Comparison of ENCODE assay signal across 8 cellular contexts in genomic region chr10:128047337-128047736, GRCh38.
A peak's percentile ranks its signal among the peaks of the same experiment; 100 is the strongest.
DNase-seq lines count a peak whose midpoint lies in the region; ATAC-seq and TF ChIP-seq lines count a peak whose summit lies in the region.

No MANE protein-coding gene starts in this region.

- H3K4me2 ChIP-seq in mesenchymal stem cell (ENCODE audit: low read length, poor library complexity, severe bottlenecking): no peak overlapping the region

- no peak overlapping the region for H3K14ac ChIP-seq in mesenchymal stem cell (ENCODE audit: low read length in 2 of 2)

- H2BK5ac ChIP-seq in mesenchymal stem cell (ENCODE audit: low read depth, low read length, poor library complexity, severe bottlenecking): no peak overlapping the region

- H3K4me1 ChIP-seq in mesenchymal stem cell (ENCODE audit: control insufficient read depth, insufficient read depth, low read depth, low read length): peaks cover 6% of the 10 kb centered on the region

- peak overlapping the region in 1 of 2 experiments; percentile 37 for H3K18ac ChIP-seq in mesenchymal stem cell (ENCODE audit: low read depth in 1 of 2, low read length in 2 of 2)

- H4K8ac ChIP-seq in mesenchymal stem cell (ENCODE audit: low read length): peak overlapping the region; percentile 1

- H2BK120ac ChIP-seq in mesenchymal stem cell (ENCODE audit: low read depth, low read length): no peak overlapping the region

- ATAC-seq in GM19452 (IDR thresholded peaks at IDR 0.05; ENCODE audit: unreplicated experiment) (peak; percentile 98), HG03571 (IDR thresholded peaks at IDR 0.05; ENCODE audit: unreplicated experiment) (peak; percentile 99)
- ATAC-seq in activated CD4-positive, CD25-positive, alpha-beta regulatory T cell treated with anti-CD3 and anti-CD28 coated beads, Interleukin-2, amount 50 U/mL, for 24 hours: peak; percentile 98 to 99

- no peak overlapping the region for H2BK15ac ChIP-seq in mesenchymal stem cell (ENCODE audit: low read depth, poor library complexity, severe bottlenecking)

- no peak overlapping the region for H3K9ac ChIP-seq in mesenchymal stem cell (ENCODE audit: low read length)

- H2AK5ac ChIP-seq in mesenchymal stem cell (ENCODE audit: low read length, severe bottlenecking): no peak overlapping the region

- H2BK12ac ChIP-seq in mesenchymal stem cell (ENCODE audit: low read length in 2 of 2): no peak overlapping the region

- H3K27ac ChIP-seq in mesenchymal stem cell (ENCODE audit: low read length, poor library complexity, severe bottlenecking): no peak overlapping the region

- 45% methylated on average over 16 of the region's 16 CpGs for WGBS in mesenchymal stem cell

- H3K9me3 ChIP-seq in mesenchymal stem cell (ENCODE audit: control insufficient read depth, low read length): no peaks in the 10 kb centered on the region

- DNase-seq in AG20443 (ENCODE audit: low spot score) (peak; percentile 30), choroid plexus epithelial cell (ENCODE audit: low read depth) (peak; percentile 40), mesenchymal stem cell (peak; percentile 62), superior temporal gyrus (ENCODE audit: extremely low spot score) (no peak)
- peak; percentile 57 to 59 for DNase-seq in stimulated activated CD8-positive, alpha-beta memory T cell treated with anti-CD3 and anti-CD28 coated beads, Interleukin-7, amount 100 ng/mL, for 1 hour (ENCODE audit: low read depth in 2 of 2)

- H3K4me3 ChIP-seq in choroid plexus epithelial cell (ENCODE audit: low read depth, low read length) (no peak overlapping the region), mesenchymal stem cell (ENCODE audit: insufficient read depth in 1 of 2, low read depth in 1 of 2, low read length in 2 of 2) (no peak overlapping the region)

- H3K23ac ChIP-seq in mesenchymal stem cell (ENCODE audit: low read length in 2 of 2): no peak overlapping the region

- H4K91ac ChIP-seq in mesenchymal stem cell (ENCODE audit: low read length): no peak overlapping the region

- no peak overlapping the region for H3K4ac ChIP-seq in mesenchymal stem cell (ENCODE audit: low read depth in 1 of 2, low read length in 2 of 2)

- peaks cover 2 to 7% of the 10 kb centered on the region in 2 experiments for H3K36me3 ChIP-seq in mesenchymal stem cell (ENCODE audit: control insufficient read depth in 1 of 2, insufficient read depth in 2 of 2, low read depth in 1 of 2, low read length in 2 of 2)

- H3K27me3 ChIP-seq in mesenchymal stem cell (ENCODE audit: control insufficient read depth in 1 of 2, insufficient read depth in 1 of 2, low read length in 2 of 2): no peaks in the 10 kb centered on the region

- TF ChIP-seq CTCF in choroid plexus epithelial cell (conservative IDR thresholded peaks at IDR 0.05; ENCODE audit: low read depth, low read length): no peak

- H3K79me1 ChIP-seq in mesenchymal stem cell (replicated peaks; ENCODE audit: low read length, poor library complexity, severe bottlenecking): peaks cover 2% of the 10 kb centered on the region

- no peak overlapping the region for H2AFZ ChIP-seq in mesenchymal stem cell (ENCODE audit: low read depth, low read length)
